Comparison of ENCODE assay signal across 1 cellular context in genomic region chr11:61090982-61091372, GRCh38.
TF ChIP-seq lines count a peak whose summit lies in the region.

No MANE protein-coding gene starts in this region.

TF ChIP-seq in GM23338, 12 proteins besides CTCF, POLR2A, EP300 and RAD21:
- no peak for TF ChIP-seq ZNF462 (CRISPR knock-in tag; IDR thresholded peaks at IDR 0.05)
- TF ChIP-seq EZH2 (IDR thresholded peaks at IDR 0.05; ENCODE audit: low read depth, unreplicated experiment): no peak
- TF ChIP-seq REST (IDR thresholded peaks at IDR 0.05; ENCODE audit: unreplicated experiment): no peak
- no peak for TF ChIP-seq ZNF114 (CRISPR knock-in tag; IDR thresholded peaks at IDR 0.05)
- no peak for TF ChIP-seq POLR2AphosphoS5 (IDR thresholded peaks at IDR 0.05; ENCODE audit: low read depth)
- TF ChIP-seq ETS1 (IDR thresholded peaks at IDR 0.05): no peak
- no peak for TF ChIP-seq JUNB (IDR thresholded peaks at IDR 0.05; ENCODE audit: unreplicated experiment)
- no peak for TF ChIP-seq EZH2phosphoT487 (IDR thresholded peaks at IDR 0.05; ENCODE audit: unreplicated experiment)
- TF ChIP-seq CREB1 (CRISPR knock-in tag; IDR thresholded peaks at IDR 0.05; ENCODE audit: low read depth): no peak
- TF ChIP-seq ZNF331 (CRISPR knock-in tag; IDR thresholded peaks at IDR 0.05; ENCODE audit: low read depth): no peak
- TF ChIP-seq NANOG (IDR thresholded peaks at IDR 0.05; ENCODE audit: borderline replicate concordance): no peak
- no peak for TF ChIP-seq STAT1 (IDR thresholded peaks at IDR 0.05; ENCODE audit: unreplicated experiment)
